Comparison of ENCODE assay signal across 9 cellular contexts in genomic region chr19:342128-342455, GRCh38.
DNase-seq lines count a peak whose midpoint lies in the region; ATAC-seq and TF ChIP-seq lines count a peak whose summit lies in the region.
"Had no signal": no experiment of that assay in that cellular context is flagged by ENCODE, and none has a peak within 500 bp of the region (broad histone marks: within the 10 kb centered on the region; RNA-seq: fewer than 3 reads in every experiment).

No MANE protein-coding gene starts in this region.

- H3K36me3 Mint-ChIP-seq in dendritic cell treated with granulocyte-macrophage colony-stimulating factor and Interleukin-4, amounts not matched to agents 40 ng/mL and 50 ng/mL, for 4 days (ENCODE audit: low read depth), result peaks cover 31% of the 10 kb centered on the region
- H3K36me3 Mint-ChIP-seq in nephron (ENCODE audit: low read depth), result peaks cover 56% of the 10 kb centered on the region

- POLR2A ChIA-PET in AG04449 (lab: Yijun Ruan, JAX), result interaction anchor here (1.3 kb wide), 1 partner anchor 32 kb away, joined by 4 read pairs; no protein-coding TSS in a partner anchor

- peaks cover 70% of the 10 kb centered on the region for H3K4me1 Mint-ChIP-seq in dendritic cell treated with granulocyte-macrophage colony-stimulating factor and Interleukin-4, amounts not matched to agents 40 ng/mL and 50 ng/mL, for 4 days (ENCODE audit: low read depth)
- peaks cover 48% of the 10 kb centered on the region for H3K4me1 Mint-ChIP-seq in nephron

- no peak for DNase-seq in AG04449 (ENCODE audit: low read depth, low spot score)
- no peak for DNase-seq in HFF-Myc (ENCODE audit: extremely low read depth, low read depth)
- no peak for DNase-seq in NCI-H69 (lab: John Stamatoyannopoulos, UW)
- DNase-seq in activated CD4-positive, CD25-positive, alpha-beta regulatory T cell (lab: John Stamatoyannopoulos, UW), result no peak
- DNase-seq: SJCRH30 had no signal

- CTCF ChIA-PET in AG04449 (lab: Yijun Ruan, JAX), result interaction anchor here (1.1 to 2.2 kb wide), 3 partner anchors 13 to 168 kb away, joined by 3 to 8 read pairs (median 5); no protein-coding TSS in a partner anchor

- intact Hi-C loops in dendritic cell treated with granulocyte-macrophage colony-stimulating factor and Interleukin-4, amounts not matched to agents 40 ng/mL and 50 ng/mL, for 4 days (cut with micrococcal nuclease), result no loop called here

- H3K4me3 ChIP-seq in AG04449 (ENCODE audit: low read depth, low read length) (peak overlapping the region; percentile 57), HFF-Myc (replicated peaks; ENCODE audit: low read depth, low read length) (peak overlapping the region; percentile 54)
- H3K4me3 ChIP-seq: SJCRH30 had no signal

- peak overlapping the region; percentile 79 for H3K27ac Mint-ChIP-seq in dendritic cell treated with granulocyte-macrophage colony-stimulating factor and Interleukin-4, amounts not matched to agents 40 ng/mL and 50 ng/mL, for 4 days
- H3K27ac Mint-ChIP-seq in nephron, result peak overlapping the region in 2 of 3 experiments; percentile 54 to 72

- TF ChIP-seq CTCF in AG04449 (IDR thresholded peaks at IDR 0.05; ENCODE audit: insufficient read depth, low read length, missing control alignments) (no peak), HFF-Myc (IDR thresholded peaks at IDR 0.05; ENCODE audit: low read depth, low read length, missing control alignments) (no peak), nephron (IDR thresholded peaks at IDR 0.05; ENCODE audit: unreplicated experiment in 3 of 3) (no peak)

- no peaks in the 10 kb centered on the region for H3K9me3 Mint-ChIP-seq in dendritic cell treated with granulocyte-macrophage colony-stimulating factor and Interleukin-4, amounts not matched to agents 40 ng/mL and 50 ng/mL, for 4 days
- H3K9me3 Mint-ChIP-seq in nephron, result peaks cover 10% of the 10 kb centered on the region

- no peak for ATAC-seq in HG03457 (IDR thresholded peaks at IDR 0.05; ENCODE audit: unreplicated experiment)
- no peak for ATAC-seq in HG02610 (IDR thresholded peaks at IDR 0.05; ENCODE audit: unreplicated experiment)

- H3K27me3 Mint-ChIP-seq in dendritic cell treated with granulocyte-macrophage colony-stimulating factor and Interleukin-4, amounts not matched to agents 40 ng/mL and 50 ng/mL, for 4 days, result peaks cover 20% of the 10 kb centered on the region
- no peaks in the 10 kb centered on the region for H3K27me3 Mint-ChIP-seq in nephron (ENCODE audit: low read depth)

- H3K4me3 Mint-ChIP-seq in dendritic cell treated with granulocyte-macrophage colony-stimulating factor and Interleukin-4, amounts not matched to agents 40 ng/mL and 50 ng/mL, for 4 days, result peak overlapping the region; percentile 32
- H3K4me3 Mint-ChIP-seq in nephron, result peak overlapping the region; percentile 81 to 89 (median 84)
